In the genomic region with DNA sequence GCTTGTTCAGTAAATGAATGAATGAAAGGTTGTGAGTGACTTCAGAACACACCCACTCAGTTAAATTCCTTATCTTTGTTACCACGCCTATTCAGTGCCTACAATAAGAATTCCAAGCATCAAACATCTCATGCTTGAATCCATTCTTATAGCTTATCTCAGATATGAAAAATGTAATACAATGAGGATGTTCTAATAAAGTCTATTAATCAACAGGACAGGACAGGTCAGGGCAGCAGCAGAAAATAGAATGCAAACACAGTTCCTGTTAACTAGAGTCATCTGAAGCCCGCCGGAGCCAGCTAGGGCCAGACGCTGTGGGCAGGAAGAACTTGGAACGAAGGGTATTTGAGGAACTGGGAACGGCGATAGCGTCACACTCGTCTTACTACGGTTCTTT, we compare ENCODE assay signal across 14 cellular contexts. TPM values are rescaled to one million over a fixed set of nuclear protein-coding genes. Genes with fewer than 3 reads are reported as not detected.
A peak's percentile ranks its signal among the peaks of the same experiment; 100 is the strongest.
DNase-seq lines count a peak whose midpoint lies in the region; ATAC-seq, FAIRE-seq and TF ChIP-seq lines count a peak whose summit lies in the region.
"Had no signal": no experiment of that assay in that cellular context is flagged by ENCODE, and none has a peak within 500 bp of the region (broad histone marks: within the 10 kb centered on the region; RNA-seq: fewer than 3 reads in every experiment).

No MANE protein-coding gene starts in this region.

- H3K4me3 ChIP-seq in PC-3 (ENCODE audit: low read length) (no peak overlapping the region), endothelial cell of umbilical vein (replicated peaks in 1 of 3; ENCODE audit: insufficient read depth in 1 of 3, low read depth in 1 of 3, low read length in 3 of 3) (no peak overlapping the region)

- no peaks in the 10 kb centered on the region for H3K9me1 ChIP-seq in endothelial cell of umbilical vein (replicated peaks; ENCODE audit: control insufficient read depth, extremely low read depth, insufficient read depth, low read length)

- H3K9me3 Mint-ChIP-seq in type B pancreatic cell = peaks cover 5% of the 10 kb centered on the region
- no peaks in the 10 kb centered on the region for H3K9me3 Mint-ChIP-seq in natural killer cell treated with Interleukin-12 subunit alpha and Interleukin-12 subunit beta and Interleukin-15 and Interleukin-18, amount 100 ng/mL, for 72 hours
- H3K9me3 Mint-ChIP-seq: activated naive CD4-positive, alpha-beta T cell treated with anti-CD3 and anti-CD28 coated beads, Interleukin-2, amount 50 U/mL, for 24 hours had no signal

- intact Hi-C loops in PC-3 (cut with micrococcal nuclease) (no loop called here), endothelial cell of umbilical vein (cut with micrococcal nuclease) (loop anchor here (2.0 kb wide), 1 partner anchor 48 kb away; the partner anchor contains the start of gene SEL1L3)

- TF ChIP-seq CTCF in PC-3 (conservative IDR thresholded peaks at IDR 0.05; ENCODE audit: low read depth, low read length) (no peak), endothelial cell of umbilical vein (IDR thresholded peaks at IDR 0.05; ENCODE audit: extremely low read depth in 1 of 2, insufficient read depth in 1 of 2, low read depth in 1 of 2, low read length in 2 of 2) (no peak), type B pancreatic cell (conservative IDR thresholded peaks at IDR 0.05) (no peak)

- H4K20me1 ChIP-seq in PC-3 (ENCODE audit: low read length) (no peaks in the 10 kb centered on the region), endothelial cell of umbilical vein (replicated peaks; ENCODE audit: control insufficient read depth, extremely low read depth, insufficient read depth, low read length) (no peaks in the 10 kb centered on the region)

- no peaks in the 10 kb centered on the region for H3K36me3 ChIP-seq in PC-3 (ENCODE audit: low read depth, low read length)
- peaks cover 5 to 28% of the 10 kb centered on the region in 2 experiments for H3K36me3 ChIP-seq in endothelial cell of umbilical vein (ENCODE audit: control insufficient read depth in 2 of 2, extremely low read depth in 1 of 2, insufficient read depth in 2 of 2, low read length in 2 of 2)

- peaks cover 16% of the 10 kb centered on the region for H3K36me3 Mint-ChIP-seq in type B pancreatic cell
- peaks cover 19% of the 10 kb centered on the region for H3K36me3 Mint-ChIP-seq in natural killer cell treated with Interleukin-12 subunit alpha and Interleukin-12 subunit beta and Interleukin-15 and Interleukin-18, amount 100 ng/mL, for 72 hours

- no peaks in the 10 kb centered on the region for H3K27me3 Mint-ChIP-seq in type B pancreatic cell
- no peaks in the 10 kb centered on the region for H3K27me3 Mint-ChIP-seq in natural killer cell treated with Interleukin-12 subunit alpha and Interleukin-12 subunit beta and Interleukin-15 and Interleukin-18, amount 100 ng/mL, for 72 hours
- H3K27me3 Mint-ChIP-seq: activated naive CD4-positive, alpha-beta T cell treated with anti-CD3 and anti-CD28 coated beads, Interleukin-2, amount 50 U/mL, for 24 hours had no signal

- H3K9me3 ChIP-seq in PC-3 (ENCODE audit: low read length) = no peaks in the 10 kb centered on the region
- no peaks in the 10 kb centered on the region for H3K9me3 ChIP-seq in endothelial cell of umbilical vein (replicated peaks; ENCODE audit: control insufficient read depth, insufficient read depth, low read length)

- H3K4me1 Mint-ChIP-seq in type B pancreatic cell (ENCODE audit: unreplicated experiment) = peaks cover 14% of the 10 kb centered on the region
- peaks cover 0 to 5% of the 10 kb centered on the region in 2 donors for H3K4me1 Mint-ChIP-seq in natural killer cell treated with Interleukin-12 subunit alpha and Interleukin-12 subunit beta and Interleukin-15 and Interleukin-18, amount 100 ng/mL, for 72 hours (ENCODE audit: low read depth in 2 of 2)
- H3K4me1 Mint-ChIP-seq: activated naive CD4-positive, alpha-beta T cell treated with anti-CD3 and anti-CD28 coated beads, Interleukin-2, amount 50 U/mL, for 24 hours had no signal

- no peak for TF ChIP-seq POLR2A in endothelial cell of umbilical vein (IDR thresholded peaks at IDR 0.05; ENCODE audit: low read depth, low read length)

- peak; percentile 18 for DNase-seq in PC-3
- DNase-seq in endothelial cell of umbilical vein (ENCODE audit: low read depth, low spot score) = peak; percentile 67
- DNase-seq in mucosa of gallbladder (ENCODE audit: low spot score) = peak; percentile 67
- no peak for DNase-seq in type B pancreatic cell (ENCODE audit: extremely low spot score, unreplicated experiment)
- no peak for DNase-seq in natural killer cell treated with Interleukin-12 subunit alpha and Interleukin-12 subunit beta and Interleukin-15 and Interleukin-18, amount 100 ng/mL, for 72 hours (ENCODE audit: low spot score)
- DNase-seq in NCI-H526 (lab: John Stamatoyannopoulos, UW) = no peak
- DNase-seq: activated CD4-positive, alpha-beta T cell treated with anti-CD3 and anti-CD28 coated beads for 4 hours; DMS79 treated with DMSO at 0.1 percent for 48 hours had no signal

- H3K27ac ChIP-seq in PC-3 (ENCODE audit: low read length) (peak overlapping the region; percentile 41; the same call in 1 of the 2 replicates), endothelial cell of umbilical vein (ENCODE audit: insufficient read depth, low read depth, low read length) (peak overlapping the region; percentile 13)
- H3K27ac ChIP-seq: HL-60 had no signal

- H3K4me1 ChIP-seq in PC-3 (ENCODE audit: insufficient read depth, low read length) (peaks cover 56% of the 10 kb centered on the region), endothelial cell of umbilical vein (ENCODE audit: control insufficient read depth, extremely low read depth, insufficient read depth, low read length) (peaks cover 15% of the 10 kb centered on the region)

- no peak for ATAC-seq in PC-3
- ATAC-seq in GM18511 (IDR thresholded peaks at IDR 0.05; ENCODE audit: unreplicated experiment) = no peak
- ATAC-seq in GM21576 (IDR thresholded peaks at IDR 0.05; ENCODE audit: unreplicated experiment) = no peak
- no peak for ATAC-seq in natural killer cell treated with Interleukin-12 subunit alpha and Interleukin-12 subunit beta and Interleukin-15 and Interleukin-18, amount 100 ng/mL, for 72 hours
- ATAC-seq: HCT116 had no signal

- POLR2A ChIA-PET in PC-3 (lab: Charles Lee; ENCODE audit: unreplicated experiment) = interaction anchor here (0.6 kb wide), 1 partner anchor 505 kb away, joined by 3 read pairs; no protein-coding TSS in a partner anchor
- POLR2A ChIA-PET in endothelial cell of umbilical vein (lab: Charles Lee) = no interaction called here

- CTCF ChIA-PET in PC-3 (lab: Charles Lee) = no interaction called here
- CTCF ChIA-PET in endothelial cell of umbilical vein (lab: Charles Lee) = interaction anchor here (1.3 to 1.4 kb wide), 2 partner anchors 11 to 373 kb away, joined by 4 to 8 read pairs; no protein-coding TSS in a partner anchor

- BruUV-seq in PC-3 (replicated peaks; lab: Mats Ljungman, UMichigan) (no TSS peak), endothelial cell of umbilical vein (replicated peaks; lab: Mats Ljungman, UMichigan) (no TSS peak)

- H3K9ac ChIP-seq in PC-3 (ENCODE audit: low read length) (no peak overlapping the region), endothelial cell of umbilical vein (replicated peaks; ENCODE audit: extremely low read depth, insufficient read depth, low read length) (no peak overlapping the region)

- no peaks in the 10 kb centered on the region for H3K27me3 ChIP-seq in PC-3 (ENCODE audit: low read length)
- H3K27me3 ChIP-seq in endothelial cell of umbilical vein (ENCODE audit: control insufficient read depth in 2 of 2, insufficient read depth in 2 of 2, low read length in 2 of 2) = no peaks in the 10 kb centered on the region

- H3K4me3 Mint-ChIP-seq in type B pancreatic cell = peak overlapping the region; percentile 28
- no peak overlapping the region for H3K4me3 Mint-ChIP-seq in natural killer cell treated with Interleukin-12 subunit alpha and Interleukin-12 subunit beta and Interleukin-15 and Interleukin-18, amount 100 ng/mL, for 72 hours
- H3K4me3 Mint-ChIP-seq: activated naive CD4-positive, alpha-beta T cell treated with anti-CD3 and anti-CD28 coated beads, Interleukin-2, amount 50 U/mL, for 24 hours had no signal

- peak overlapping the region; percentile 84 for H3K27ac Mint-ChIP-seq in type B pancreatic cell
- H3K27ac Mint-ChIP-seq in natural killer cell treated with Interleukin-12 subunit alpha and Interleukin-12 subunit beta and Interleukin-15 and Interleukin-18, amount 100 ng/mL, for 72 hours = no peak overlapping the region
- H3K27ac Mint-ChIP-seq: activated naive CD4-positive, alpha-beta T cell treated with anti-CD3 and anti-CD28 coated beads, Interleukin-2, amount 50 U/mL, for 24 hours had no signal

- no peaks in the 10 kb centered on the region for H3K79me2 ChIP-seq in PC-3 (ENCODE audit: low read length)
- no peaks in the 10 kb centered on the region for H3K79me2 ChIP-seq in endothelial cell of umbilical vein (ENCODE audit: control insufficient read depth, insufficient read depth, low read length)

- H3K4me2 ChIP-seq in PC-3 (ENCODE audit: low read length) (peak overlapping the region; percentile 59), endothelial cell of umbilical vein (ENCODE audit: insufficient read depth, low read length) (peak overlapping the region; percentile 1)

- H2AFZ ChIP-seq in PC-3 (ENCODE audit: low read length) (no peak overlapping the region), endothelial cell of umbilical vein (ENCODE audit: low read depth, low read length) (peak overlapping the region; percentile 28)

- H3F3A ChIP-seq in PC-3 (ENCODE audit: low read length, unreplicated experiment) = peaks cover 12% of the 10 kb centered on the region

- no peaks in the 10 kb centered on the region for H3K9me2 ChIP-seq in PC-3 (replicated peaks; ENCODE audit: low read length)

- FAIRE-seq in endothelial cell of umbilical vein (lab: Jason Lieb, UNC) = peak; percentile 75
- FAIRE-seq: endometrium had no signal

- dilution Hi-C loops in endothelial cell of umbilical vein (cut with MboI; ENCODE audit: extremely low pct_ligation_motif_present, low sequenced_read_pairs) = no loop called here

TF ChIP-seq in endothelial cell of umbilical vein, 7 proteins besides CTCF, POLR2A, EP300 and RAD21 (continues in another document):
- no peak for TF ChIP-seq POLR2AphosphoS5 (IDR thresholded peaks at IDR 0.05; ENCODE audit: insufficient read depth, low read depth, low read length)

RNA-seq across cellular contexts. Expression of gene SEL1L3, which starts 48.5 kb away (rescaled TPM):
- total RNA-seq in PC-3 (2014; rRNA removed) (31.9 and 36.1 TPM in 2 replicates), endothelial cell of umbilical vein (91.1 and 122 TPM in 2 replicates), mucosa of gallbladder (221 TPM), type B pancreatic cell (ENCODE audit: low replicate concordance) (28.2 and 43.8 TPM in 2 replicates)
- 47.7 and 53.4 TPM in 2 replicates for polyA plus RNA-seq in endothelial cell of umbilical vein
- 42.6 and 50.0 TPM in 2 replicates for polyA plus RNA-seq in endothelial cell of umbilical vein (2011; cell fraction: cytosol; rRNA removed)
- polyA plus RNA-seq in endothelial cell of umbilical vein (2011; cell fraction: nucleus; rRNA removed) = 67.9 and 78.6 TPM in 2 replicates
- polyA plus RNA-seq in endothelial cell of umbilical vein (2012) = 61.5 and 69.0 TPM in 2 replicates
- 132 and 170 TPM in 2 replicates for polyA minus RNA-seq in endothelial cell of umbilical vein
- 10.4 TPM for polyA minus RNA-seq in endothelial cell of umbilical vein (2011; cell fraction: cytosol; rRNA and poly(A)+ RNA removed)
- 124 and 188 TPM in 2 replicates for polyA minus RNA-seq in endothelial cell of umbilical vein (2011; cell fraction: nucleus; rRNA and poly(A)+ RNA removed)
- total RNA-seq in natural killer cell treated with Interleukin-12 subunit alpha and Interleukin-12 subunit beta and Interleukin-15 and Interleukin-18, amount 100 ng/mL, for 72 hours = 10 to 100 TPM; 35.0 to 54.4 TPM

Comparison
In these comparisons a context has a peak if more than half of its experiments do, and no peak if none do; other contexts are left out.
1. DNase-seq: peak in PC-3 (single experiment), endothelial cell of umbilical vein (single experiment) and mucosa of gallbladder (single experiment); none in type B pancreatic cell (single experiment), natural killer cell treated with Interleukin-12 subunit alpha and Interleukin-12 subunit beta and Interleukin-15 and Interleukin-18, amount 100 ng/mL, for 72 hours (single experiment) and NCI-H526 (0 of 2).